In the genomic region with DNA sequence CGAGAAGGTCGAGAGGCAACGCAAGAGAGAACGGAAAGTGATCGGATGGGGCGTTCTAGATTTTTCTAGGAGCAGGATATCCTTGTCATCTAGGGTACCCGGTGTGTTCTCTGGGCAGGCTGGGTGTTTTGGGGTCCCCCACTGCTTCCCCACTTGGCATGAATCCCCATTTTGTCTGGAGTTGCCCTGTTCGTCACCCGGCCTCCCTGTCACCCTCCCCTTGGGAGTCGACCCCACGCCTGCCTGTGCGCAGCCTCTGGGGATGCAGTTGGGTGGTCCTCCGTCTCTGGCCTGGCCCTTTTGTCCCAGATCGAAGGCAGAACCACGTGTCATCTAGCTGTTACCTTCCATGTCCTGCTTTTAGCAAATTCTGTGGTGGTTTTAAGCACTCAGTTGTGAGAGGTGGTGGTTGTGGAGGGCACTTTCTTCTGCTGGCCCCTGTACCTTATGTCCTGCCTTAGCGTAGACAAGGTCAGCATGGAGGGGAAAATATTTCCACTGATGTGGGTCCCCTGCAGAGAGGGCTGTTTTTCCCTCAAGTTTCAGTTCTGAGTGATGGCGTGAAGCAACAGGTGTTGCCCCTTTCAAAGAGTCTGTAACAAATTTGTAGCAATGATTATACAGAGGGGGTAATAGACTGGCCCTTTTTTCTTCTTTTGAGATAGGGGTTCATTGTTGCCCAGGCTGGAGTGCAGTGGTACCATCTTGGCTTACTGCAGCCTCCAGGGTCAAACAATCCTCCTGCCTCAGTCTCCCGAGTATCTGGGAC, we compare ENCODE assay signal across 14 cellular contexts. TPM values are rescaled to one million over a fixed set of nuclear protein-coding genes. Genes with fewer than 3 reads are reported as not detected.
"Had no signal": no experiment of that assay in that cellular context is flagged by ENCODE, and none has a peak within 500 bp of the region (broad histone marks: within the 10 kb centered on the region; RNA-seq: fewer than 3 reads in every experiment).

No MANE protein-coding gene starts in this region.

- H3K27me3 Mint-ChIP-seq: activated CD4-positive, alpha-beta memory T cell treated with anti-CD3 and anti-CD28 coated beads for 36 hours; activated CD4-positive, alpha-beta T cell treated with anti-CD3 and anti-CD28 coated beads, Interleukin-2, amount 10 ng/mL, durations not matched to agents 24 days and 14 days; activated naive CD8-positive, alpha-beta T cell treated with anti-CD3 and anti-CD28 coated beads, Interleukin-2, amount 50 U/mL, for 24 hours; brain; central memory CD8-positive, alpha-beta T cell had no signal

- H3K4me3 Mint-ChIP-seq: activated CD4-positive, alpha-beta memory T cell treated with anti-CD3 and anti-CD28 coated beads for 36 hours; activated CD4-positive, alpha-beta T cell treated with anti-CD3 and anti-CD28 coated beads, Interleukin-2, amount 10 ng/mL, durations not matched to agents 24 days and 14 days; activated naive CD8-positive, alpha-beta T cell treated with anti-CD3 and anti-CD28 coated beads, Interleukin-2, amount 50 U/mL, for 24 hours; activated T-cell treated with anti-CD3 and anti-CD28 coated beads, Interleukin-2, amount 50 U/mL, for 4 hours; brain; central memory CD8-positive, alpha-beta T cell; T-helper 1 cell treated with Interleukin-12 subunit alpha and Interleukin-12 subunit beta and Interleukin-4 antibody, amounts not matched to agents 30 μg/mL and 1 μg/mL, for 36 hours; WTC11 had no signal

- H3K4me1 Mint-ChIP-seq: central memory CD8-positive, alpha-beta T cell had no signal

- H3K27ac Mint-ChIP-seq: activated CD4-positive, alpha-beta memory T cell treated with anti-CD3 and anti-CD28 coated beads for 36 hours; activated CD4-positive, alpha-beta T cell treated with anti-CD3 and anti-CD28 coated beads, Interleukin-2, amount 10 ng/mL, durations not matched to agents 24 days and 14 days; activated naive CD8-positive, alpha-beta T cell treated with anti-CD3 and anti-CD28 coated beads, Interleukin-2, amount 50 U/mL, for 24 hours; T-helper 1 cell treated with Interleukin-12 subunit alpha and Interleukin-12 subunit beta and Interleukin-4 antibody, amounts not matched to agents 30 μg/mL and 1 μg/mL, for 36 hours; WTC11 had no signal

- H3K9me3 ChIP-seq: ascending aorta, MG63, Peyer's patch had no signal

- H3K9me3 Mint-ChIP-seq: activated CD4-positive, alpha-beta memory T cell treated with anti-CD3 and anti-CD28 coated beads for 36 hours; activated CD4-positive, alpha-beta T cell treated with anti-CD3 and anti-CD28 coated beads, Interleukin-2, amount 10 ng/mL, durations not matched to agents 24 days and 14 days; activated naive CD4-positive, alpha-beta T cell treated with anti-CD3 and anti-CD28 coated beads, Interleukin-2, amount 50 U/mL, for 72 hours; activated naive CD8-positive, alpha-beta T cell treated with anti-CD3 and anti-CD28 coated beads, Interleukin-2, amount 50 U/mL, for 24 hours; activated T-cell treated with anti-CD3 and anti-CD28 coated beads, Interleukin-2, amount 50 U/mL, for 4 hours; central memory CD8-positive, alpha-beta T cell; T-helper 1 cell treated with Interleukin-12 subunit alpha and Interleukin-12 subunit beta and Interleukin-4 antibody, amounts not matched to agents 30 μg/mL and 1 μg/mL, for 36 hours; WTC11 had no signal

- H3K36me3 ChIP-seq: ascending aorta, Peyer's patch had no signal

- H3K36me3 Mint-ChIP-seq: brain had no signal

- H3K27ac ChIP-seq: ascending aorta, Peyer's patch had no signal

- H3K27me3 ChIP-seq: ascending aorta, MG63, Peyer's patch had no signal

- H3K4me1 ChIP-seq: ascending aorta, Peyer's patch had no signal

- DNase-seq: NCI-H1436; NK-92 treated with Interleukin-12 subunit alpha and Interleukin-12 subunit beta, amount 100 ng/mL, for 24 hours had no signal

- H3K4me3 ChIP-seq: ascending aorta, MG63, Peyer's patch had no signal

RNA-seq across cellular contexts. Expression of a gene that starts 59.2 kb away (rescaled TPM):
- total RNA-seq: activated CD4-positive, alpha-beta memory T cell treated with anti-CD3 and anti-CD28 coated beads for 36 hours; activated CD4-positive, alpha-beta T cell treated with anti-CD3 and anti-CD28 coated beads, Interleukin-2, amount 10 ng/mL, durations not matched to agents 24 days and 14 days; activated naive CD4-positive, alpha-beta T cell treated with anti-CD3 and anti-CD28 coated beads, Interleukin-2, amount 50 U/mL, for 72 hours; activated T-cell treated with anti-CD3 and anti-CD28 coated beads, Interleukin-2, amount 50 U/mL, for 4 hours; ascending aorta; Peyer's patch; WTC11 had no signal
